In the genomic region with DNA sequence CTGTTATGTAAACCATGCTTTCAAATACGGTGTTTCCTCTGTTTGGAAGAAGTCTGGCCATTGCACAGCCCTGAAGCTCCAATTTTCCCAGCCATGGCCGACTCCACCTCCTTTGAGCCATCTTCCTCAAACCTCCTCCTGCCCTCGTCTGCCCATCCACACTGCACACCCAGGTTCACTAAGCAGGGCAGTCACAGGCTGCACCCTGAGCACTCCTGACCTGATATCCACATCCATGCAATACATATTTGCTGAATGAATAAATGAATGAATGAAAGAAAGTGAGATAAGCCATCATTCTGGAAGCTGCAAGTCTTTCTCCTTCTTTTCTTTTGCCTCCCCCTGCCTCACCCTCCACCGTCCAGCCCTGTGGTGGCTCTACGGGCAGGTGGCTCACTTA, we compare ENCODE assay signal across 8 cellular contexts. TPM values are rescaled to one million over a fixed set of nuclear protein-coding genes. Genes with fewer than 3 reads are reported as not detected.
"Had no signal": no experiment of that assay in that cellular context is flagged by ENCODE, and none has a peak within 500 bp of the region (broad histone marks: within the 10 kb centered on the region; RNA-seq: fewer than 3 reads in every experiment).

No MANE protein-coding gene starts in this region.

- H3K4me3 ChIP-seq: GM23248 had no signal

- H3K36me3 Mint-ChIP-seq: IgD-negative memory B cell had no signal

- H3K27ac ChIP-seq: GM23248 had no signal

- FAIRE-seq: H54 had no signal

- DNase-seq: GM23248, GOT3, H9, HCEC 1CT, KBM-7 had no signal

- H2AFZ ChIP-seq: GM23248 had no signal

- H3K9ac ChIP-seq: GM23248 had no signal

RNA-seq across cellular contexts. Expression of gene XG, which starts 22.2 kb away (rescaled TPM):
- total RNA-seq: HT-29 had no signal
- polyA plus RNA-seq: IgD-negative memory B cell had no signal

RNA-seq across cellular contexts. Expression of gene GYG2, which starts 54.7 kb away (rescaled TPM):
- total RNA-seq: HT-29 had no signal
- polyA plus RNA-seq: IgD-negative memory B cell had no signal
